Comparison of ENCODE assay signal across 8 cellular contexts in the genomic region with DNA sequence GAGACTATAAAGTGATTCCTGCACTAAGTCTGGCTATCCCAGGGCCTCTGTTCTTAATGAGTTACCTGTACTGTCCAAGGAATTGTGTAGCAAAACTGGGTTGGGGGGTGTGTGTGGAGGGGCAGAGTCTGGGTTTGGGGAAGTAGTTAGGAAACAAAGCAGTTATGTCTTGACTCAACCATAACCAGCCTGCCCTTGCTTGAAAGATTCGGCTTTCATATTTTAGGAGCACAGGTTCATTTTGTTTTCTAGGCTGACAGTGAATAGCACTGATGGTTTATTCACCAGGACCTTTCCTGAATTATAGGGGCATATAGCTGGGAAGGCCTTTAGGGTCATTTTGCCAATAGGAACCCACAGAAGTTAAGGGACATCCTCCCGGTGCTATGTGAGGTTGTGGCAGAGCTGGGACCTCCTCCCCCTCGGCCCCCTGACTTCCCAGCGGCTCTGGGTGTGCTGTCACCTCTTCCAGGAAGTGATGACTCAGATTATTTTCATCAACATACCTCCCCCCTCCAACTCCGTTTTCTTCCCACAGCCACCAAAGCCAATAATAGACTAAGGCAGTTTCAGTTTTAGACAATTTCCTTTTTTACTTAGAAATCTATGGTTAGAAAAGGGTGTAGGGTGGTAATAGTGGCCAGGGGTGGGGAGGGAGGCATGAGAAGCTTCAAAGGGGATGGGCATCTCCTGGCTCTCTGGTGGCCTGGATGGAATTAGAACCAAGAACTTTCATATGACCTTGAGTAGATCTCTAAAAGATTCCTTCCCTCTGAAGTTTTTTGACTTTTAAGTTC. TPM values are rescaled to one million over a fixed set of nuclear protein-coding genes. Genes with fewer than 3 reads are reported as not detected.
A peak's percentile ranks its signal among the peaks of the same experiment; 100 is the strongest.
DNase-seq lines count a peak whose midpoint lies in the region; ATAC-seq and TF ChIP-seq lines count a peak whose summit lies in the region.

No MANE protein-coding gene starts in this region.

- no peaks in the 10 kb centered on the region for H3K27me3 Mint-ChIP-seq in CD4-positive, alpha-beta memory T cell

- no peaks in the 10 kb centered on the region for H3K9me3 Mint-ChIP-seq in CD4-positive, alpha-beta memory T cell

- H3K27ac ChIP-seq in CD4-positive, alpha-beta memory T cell (ENCODE audit: low read depth, low read length), result peak overlapping the region; percentile 39
- peak overlapping the region; percentile 43 for H3K27ac ChIP-seq in skeletal muscle tissue (ENCODE audit: low read depth, low read length)

- CTCF ChIA-PET in CD4-positive, alpha-beta memory T cell (lab: Charles Lee; ENCODE audit: partially characterized antibody), result interaction anchor here (1.5 kb wide), 1 partner anchor 11 kb away, joined by 5 read pairs; no protein-coding TSS in a partner anchor

- POLR2A ChIA-PET in CD4-positive, alpha-beta memory T cell (lab: Charles Lee; ENCODE audit: partially characterized antibody), result interaction anchor here (2.3 kb wide), 1 partner anchor 9 kb away, joined by 6 read pairs; no protein-coding TSS in a partner anchor

- H3K9ac ChIP-seq in skeletal muscle tissue (ENCODE audit: low read depth in 1 of 3, low read length in 3 of 3), result peak overlapping the region in 1 of 3 donors; percentile 59

- peaks cover 66% of the 10 kb centered on the region for H3K4me1 ChIP-seq in CD4-positive, alpha-beta memory T cell (ENCODE audit: insufficient read depth, low read length)
- H3K4me1 ChIP-seq in skeletal muscle tissue (ENCODE audit: control insufficient read depth in 3 of 3, insufficient read depth in 3 of 3, low read length in 3 of 3), result peaks cover 40 to 47% (median 47%) of the 10 kb centered on the region in 3 donors

- H3K27ac Mint-ChIP-seq in CD4-positive, alpha-beta memory T cell, result peak overlapping the region; percentile 76 to 91 (median 84)

- no peak for TF ChIP-seq CTCF in foreskin fibroblast (IDR thresholded peaks at IDR 0.05; ENCODE audit: low read depth, low read length)

- H3K4me3 Mint-ChIP-seq in CD4-positive, alpha-beta memory T cell, result peak overlapping the region; percentile 1 to 71 (median 64)

- intact Hi-C loops in CD4-positive, alpha-beta memory T cell (cut with micrococcal nuclease), result loop anchor here (5.0 kb wide), 1 partner anchor 43 kb away; the partner anchor contains the start of gene SETBP1

- no peaks in the 10 kb centered on the region for H3K36me3 ChIP-seq in CD4-positive, alpha-beta memory T cell (ENCODE audit: insufficient read depth, low read length)
- H3K36me3 ChIP-seq in skeletal muscle tissue (ENCODE audit: control insufficient read depth in 3 of 3, insufficient read depth in 3 of 3, low read length in 3 of 3), result no peaks in the 10 kb centered on the region

- peak; percentile 62 for ATAC-seq in GM21723 (IDR thresholded peaks at IDR 0.05; ENCODE audit: unreplicated experiment)
- no peak for ATAC-seq in HG03025 (IDR thresholded peaks at IDR 0.05; ENCODE audit: low FRiP score, unreplicated experiment)

- no peaks in the 10 kb centered on the region for H3K36me3 Mint-ChIP-seq in CD4-positive, alpha-beta memory T cell

- DNase-seq in CD4-positive, alpha-beta memory T cell, result peak; percentile 35 to 65 (median 52)
- DNase-seq in NAMALWA (ENCODE audit: low spot score) (peak; percentile 31), foreskin fibroblast (peak; percentile 68 to 73), dermis blood vessel endothelial cell (no peak)
- peak; percentile 34 for DNase-seq in activated T-cell treated with anti-CD3 and anti-CD28 coated beads, Interleukin-2, amount 50 U/mL, for 1 hour

- H3K27me3 ChIP-seq in CD4-positive, alpha-beta memory T cell (ENCODE audit: insufficient read depth, low read length), result no peaks in the 10 kb centered on the region
- no peaks in the 10 kb centered on the region for H3K27me3 ChIP-seq in skeletal muscle tissue (ENCODE audit: control insufficient read depth in 3 of 3, insufficient read depth in 3 of 3, low read length in 3 of 3)

- H3K4me1 Mint-ChIP-seq in CD4-positive, alpha-beta memory T cell, result peaks cover 49 to 77% (median 58%) of the 10 kb centered on the region in 4 donors

- H3K9me3 ChIP-seq in CD4-positive, alpha-beta memory T cell (ENCODE audit: control insufficient read depth in 1 of 2, low read length in 2 of 2), result no peaks in the 10 kb centered on the region
- no peaks in the 10 kb centered on the region for H3K9me3 ChIP-seq in skeletal muscle tissue (ENCODE audit: control insufficient read depth in 3 of 3, low read length in 3 of 3)

- peak overlapping the region in 1 of 2 donors; percentile 26 for H3K4me3 ChIP-seq in CD4-positive, alpha-beta memory T cell (ENCODE audit: low read length in 2 of 2)
- H3K4me3 ChIP-seq in foreskin fibroblast (ENCODE audit: low read depth in 1 of 2, low read length in 2 of 2) (peak overlapping the region in 1 of 2 donors; percentile 2), skeletal muscle tissue (ENCODE audit: low read length in 3 of 3) (peak overlapping the region in 1 of 3 donors; percentile 41)

RNA-seq across cellular contexts. Expression of gene SETBP1, which starts 44.8 kb away (rescaled TPM):
- under 1 TPM; 0.03 to 0.09 TPM for total RNA-seq in CD4-positive, alpha-beta memory T cell
- polyA plus RNA-seq in CD4-positive, alpha-beta memory T cell, result under 1 TPM in 1 of 2 donors, not detected in 1; 0.21 TPM
- total RNA-seq in skeletal muscle tissue, result 13.6 TPM
- 2.7 and 4.8 TPM in 2 replicates for total RNA-seq in dermis blood vessel endothelial cell
